8 cellular contexts compared by ENCODE assay signal in the genomic region with DNA sequence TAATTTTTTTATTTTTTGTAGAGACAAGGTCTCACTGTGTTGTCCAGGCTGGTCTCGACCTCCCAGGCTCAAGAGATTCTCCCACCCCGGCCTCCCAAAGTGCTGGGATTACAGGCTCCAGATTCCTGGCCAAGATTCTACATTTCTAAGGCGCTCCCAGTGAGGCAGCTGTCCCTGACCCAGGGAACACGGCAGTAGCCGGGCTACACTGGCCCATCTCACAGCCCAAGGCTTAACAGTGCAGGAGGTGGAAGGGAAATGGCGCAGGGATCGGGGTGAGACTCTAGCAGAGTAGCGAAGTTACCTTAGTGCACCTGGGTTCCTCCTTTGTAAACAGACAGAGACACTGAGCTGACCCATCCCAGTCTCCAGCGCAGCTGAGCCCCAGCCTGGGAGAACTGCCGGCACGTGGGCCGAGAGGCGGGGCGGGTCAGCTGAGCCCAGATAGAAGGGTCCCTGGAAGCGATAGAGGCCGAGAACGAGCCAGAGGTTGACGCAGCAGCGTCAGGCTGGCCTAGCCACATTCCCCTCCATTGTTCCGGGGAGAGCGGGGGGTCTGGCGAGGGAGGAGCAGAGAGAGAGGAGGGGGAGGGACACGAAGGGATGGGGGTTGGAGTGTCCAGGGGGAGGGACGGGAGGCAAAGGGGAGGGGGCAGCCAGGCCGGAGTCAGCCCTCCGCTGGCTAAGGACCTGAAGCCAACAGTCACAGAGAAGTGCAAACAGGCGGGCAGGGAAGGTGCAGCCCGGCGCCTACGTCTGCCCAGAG. TPM values are rescaled to one million over a fixed set of nuclear protein-coding genes. Genes with fewer than 3 reads are reported as not detected.
A peak's percentile ranks its signal among the peaks of the same experiment; 100 is the strongest.
DNase-seq lines count a peak whose midpoint lies in the region; ATAC-seq and TF ChIP-seq lines count a peak whose summit lies in the region.

No MANE protein-coding gene starts in this region.

- H3K4me3 ChIP-seq in AG09309 (ENCODE audit: control insufficient read depth, low read depth, low read length): peak overlapping the region; percentile 91
- peak overlapping the region; percentile 59 to 82 for H3K4me3 ChIP-seq in aorta (ENCODE audit: low read length in 2 of 2)

- WGBS in aorta, 2 donors: 15 to 22% methylated on average over 28 to 30 of the region's 30 CpGs

- no peak overlapping the region for H3K27ac ChIP-seq in aorta (ENCODE audit: low read depth in 1 of 2, low read length in 2 of 2)

- DNase-seq in AG09309 (ENCODE audit: low read depth): no peak
- peak; percentile 21 for DNase-seq in NCI-H1092 treated with DMSO at 0.1 percent for 48 hours (lab: John Stamatoyannopoulos, UW)
- peak; percentile 90 for DNase-seq in ecto neural progenitor cell (ENCODE audit: low spot score)
- DNase-seq in midbrain (lab: John Stamatoyannopoulos, UW): peak; percentile 62
- DNase-seq in aorta: no peak
- DNase-seq in NCI-H510A treated with DMSO at 0.1 percent for 48 hours (lab: John Stamatoyannopoulos, UW): no peak
- no peak for DNase-seq in NCI-H446 (lab: John Stamatoyannopoulos, UW)
- no peak for DNase-seq in LoVo (ENCODE audit: low spot score)

- H3K36me3 ChIP-seq in aorta (ENCODE audit: control insufficient read depth in 1 of 2, insufficient read depth in 2 of 2, low read length in 1 of 2): no peaks in the 10 kb centered on the region

- intact Hi-C loops in aorta (cut with DNase I): loop anchor here in 1 of 2 donors (5.0 kb wide), 1 partner anchor 69 kb away; a partner anchor contains a TSS

- peak; percentile 26 for ATAC-seq in aorta (ENCODE audit: low FRiP score)

- H3K9me3 ChIP-seq in aorta (ENCODE audit: control insufficient read depth, low read length): no peaks in the 10 kb centered on the region

- H3K4me1 ChIP-seq in aorta (ENCODE audit: control insufficient read depth in 1 of 2, insufficient read depth in 2 of 2, low read length in 2 of 2): no peaks in the 10 kb centered on the region

- H3K27me3 ChIP-seq in aorta (ENCODE audit: control insufficient read depth in 1 of 2, insufficient read depth in 2 of 2, low read length in 1 of 2): no peaks in the 10 kb centered on the region

- no peak for TF ChIP-seq CTCF in AG09309 (IDR thresholded peaks at IDR 0.05; ENCODE audit: control insufficient read depth, insufficient read depth, low read depth, low read length, missing control alignments)

RNA-seq across cellular contexts. Expression of a gene that starts 2.5 kb away (rescaled TPM):
- 10 to 100 TPM; 53.4 to 69.0 TPM for total RNA-seq in aorta
- 100 to 1,000 TPM in 1 of 2 donors, 10 to 100 TPM in 1; 66.8 to 122 TPM for polyA plus RNA-seq in aorta

RNA-seq across cellular contexts. Expression of a gene that starts 15.8 kb away (rescaled TPM):
- not detected for total RNA-seq in aorta
- not detected for polyA plus RNA-seq in aorta

Comparison
In these comparisons a context has a peak if more than half of its experiments do, and no peak if none do; other contexts are left out.
1. DNase-seq: peak in NCI-H1092 treated with DMSO at 0.1 percent for 48 hours (single experiment), ecto neural progenitor cell (single experiment) and midbrain (single experiment); none in AG09309 (single experiment), aorta (0 of 2), NCI-H510A treated with DMSO at 0.1 percent for 48 hours (single experiment), NCI-H446 (0 of 2) and LoVo (single experiment).